ENCODE assay signal across 10 cellular contexts in genomic region chr22:29385748-29386147, GRCh38. TPM values are rescaled to one million over a fixed set of nuclear protein-coding genes. Genes with fewer than 3 reads are reported as not detected.
DNase-seq lines count a peak whose midpoint lies in the region; ATAC-seq lines count a peak whose summit lies in the region.
"Had no signal": no experiment of that assay in that cellular context is flagged by ENCODE, and none has a peak within 500 bp of the region (broad histone marks: within the 10 kb centered on the region; RNA-seq: fewer than 3 reads in every experiment).

No MANE protein-coding gene starts in this region.

- POLR2A ChIA-PET in T-cell (lab: Charles Lee), result interaction anchor here in 1 of 2 donors (1.0 kb wide), 1 partner anchor 1466 kb away, joined by 4 read pairs; the partner anchor contains the start of gene PITPNB

- H3K9me3 Mint-ChIP-seq in CD4-positive, CD25-positive, alpha-beta regulatory T cell, result peaks cover 0 to 1% (median 0%) of the 10 kb centered on the region in 7 donors
- H3K9me3 Mint-ChIP-seq in T-cell, result no peaks in the 10 kb centered on the region

- no peak for DNase-seq in CD4-positive, CD25-positive, alpha-beta regulatory T cell
- DNase-seq in T-cell, result peak in 1 of 34 experiments; percentile 23
- peak; percentile 45 for DNase-seq in midbrain (lab: John Stamatoyannopoulos, UW)
- no peak for DNase-seq in A172 (ENCODE audit: low spot score)
- no peak for DNase-seq in activated CD4-positive, alpha-beta T cell treated with anti-CD3 and anti-CD28 coated beads, Interleukin-2, amount 50 U/mL, for 1 hour
- DNase-seq in 8988T, result no peak
- DNase-seq: kidney had no signal

- ATAC-seq in CD4-positive, CD25-positive, alpha-beta regulatory T cell (ENCODE audit: low read depth in 2 of 2), result no peak
- ATAC-seq in GM19395 (IDR thresholded peaks at IDR 0.05; ENCODE audit: unreplicated experiment) (peak; percentile 49), T-cell (replicated peaks in 1 of 4) (no peak), HG02571 (IDR thresholded peaks at IDR 0.05; ENCODE audit: unreplicated experiment) (no peak)

- H3K27ac ChIP-seq in CD4-positive, CD25-positive, alpha-beta regulatory T cell (ENCODE audit: insufficient read depth, low read length, poor library complexity, severe bottlenecking), result no peak overlapping the region

- peaks cover 20% of the 10 kb centered on the region for H3K4me1 ChIP-seq in CD4-positive, CD25-positive, alpha-beta regulatory T cell (ENCODE audit: control insufficient read depth, insufficient read depth, low read length, poor library complexity, severe bottlenecking)

- H3K4me1 Mint-ChIP-seq in CD4-positive, CD25-positive, alpha-beta regulatory T cell, result peaks cover 28 to 72% (median 56%) of the 10 kb centered on the region in 4 donors
- peaks cover 58 to 68% (median 62%) of the 10 kb centered on the region in 3 donors for H3K4me1 Mint-ChIP-seq in T-cell

- H3K36me3 Mint-ChIP-seq in CD4-positive, CD25-positive, alpha-beta regulatory T cell, result peaks cover 12% of the 10 kb centered on the region
- H3K36me3 Mint-ChIP-seq in T-cell, result peaks cover 8% of the 10 kb centered on the region

- H3K27ac Mint-ChIP-seq in CD4-positive, CD25-positive, alpha-beta regulatory T cell, result peak overlapping the region; percentile 36 to 98 (median 90)
- peak overlapping the region; percentile 41 to 62 for H3K27ac Mint-ChIP-seq in T-cell

- peaks cover 22% of the 10 kb centered on the region for H3K36me3 ChIP-seq in CD4-positive, CD25-positive, alpha-beta regulatory T cell (ENCODE audit: control insufficient read depth, insufficient read depth, low read length)

- CTCF ChIA-PET in T-cell (lab: Charles Lee), result no interaction called here

- H3K27me3 Mint-ChIP-seq in CD4-positive, CD25-positive, alpha-beta regulatory T cell, result peaks cover 4% of the 10 kb centered on the region
- no peaks in the 10 kb centered on the region for H3K27me3 Mint-ChIP-seq in T-cell

- peak overlapping the region; percentile 5 for H3K4me3 ChIP-seq in CD4-positive, CD25-positive, alpha-beta regulatory T cell (ENCODE audit: low read depth, low read length)

- H3K9me3 ChIP-seq in CD4-positive, CD25-positive, alpha-beta regulatory T cell (ENCODE audit: control insufficient read depth in 2 of 2, low read length in 2 of 2), result no peaks in the 10 kb centered on the region

- no peaks in the 10 kb centered on the region for H3K27me3 ChIP-seq in CD4-positive, CD25-positive, alpha-beta regulatory T cell (ENCODE audit: control insufficient read depth, insufficient read depth, low read length)

- peak overlapping the region in 3 of 4 donors; percentile 44 to 89 (median 55) for H3K4me3 Mint-ChIP-seq in CD4-positive, CD25-positive, alpha-beta regulatory T cell
- no peak overlapping the region for H3K4me3 Mint-ChIP-seq in T-cell

RNA-seq across cellular contexts. Expression of gene AP1B1, which starts 2.6 kb away (rescaled TPM):
- total RNA-seq in CD4-positive, CD25-positive, alpha-beta regulatory T cell, result 40.8 TPM
- 10 to 100 TPM; 11.7 to 15.8 (median 14.1) TPM for polyA plus RNA-seq in CD4-positive, CD25-positive, alpha-beta regulatory T cell
- total RNA-seq in T-cell, result 10 to 100 TPM; 41.1 to 49.5 (median 47.1) TPM
- 33.2 and 35.8 TPM in 2 replicates for total RNA-seq in A172 (2014; rRNA removed; shearing (Covaris generic))

RNA-seq across cellular contexts. Expression of gene RFPL1, which starts 52.6 kb away (rescaled TPM):
- total RNA-seq in CD4-positive, CD25-positive, alpha-beta regulatory T cell, result not detected
- polyA plus RNA-seq in CD4-positive, CD25-positive, alpha-beta regulatory T cell, result not detected
- total RNA-seq in T-cell, result under 1 TPM in 1 of 5 donors, not detected in 4; 0.22 TPM
- not detected in 2 replicates for total RNA-seq in A172 (2014; rRNA removed; shearing (Covaris generic))
- total RNA-seq: kidney, M059J had no signal

Comparison
In these comparisons a context has a peak if more than half of its experiments do, and no peak if none do; other contexts are left out.
1. H3K4me3 Mint-ChIP-seq: peak in CD4-positive, CD25-positive, alpha-beta regulatory T cell (3 of 4); none in T-cell (0 of 3).